Comparison of ENCODE assay signal across 17 cellular contexts in genomic region chr5:112436139-112436538, GRCh38.
"Had no signal": no experiment of that assay in that cellular context is flagged by ENCODE, and none has a peak within 500 bp of the region (broad histone marks: within the 10 kb centered on the region; RNA-seq: fewer than 3 reads in every experiment).

No MANE protein-coding gene starts in this region.

- H3K4me1 ChIP-seq: tibial artery, vagina had no signal

- H3K27me3 ChIP-seq: brain microvascular endothelial cell, tibial artery, vagina had no signal

- H3K9me3 ChIP-seq: vagina had no signal

- H3K4me3 ChIP-seq: lung, smooth muscle cell, tibial artery, vagina had no signal

- DNase-seq: activated effector memory CD4-positive, alpha-beta T cell treated with anti-CD3 and anti-CD28 coated beads, Interleukin-2, amount 50 U/mL, for 16 hours; activated T-cell treated with anti-CD3 and anti-CD28 coated beads, Interleukin-2, amount 50 U/mL, for 24 hours; brain microvascular endothelial cell; cerebellar nuclear complex; endodermal cell; immature natural killer cell; naive thymus-derived CD4-positive, alpha-beta T cell; right cardiac atrium; tibial artery had no signal

- H3K4me1 Mint-ChIP-seq: immature natural killer cell; naive thymus-derived CD4-positive, alpha-beta T cell; stimulated activated effector memory CD8-positive, alpha-beta T cell treated with anti-CD3 and anti-CD28 coated beads, Interleukin-12 subunit alpha, Interleukin-12 subunit beta, amount 100 ng/mL, for 72 hours had no signal

- H3K36me3 ChIP-seq: brain microvascular endothelial cell, tibial artery, vagina had no signal

- ATAC-seq: activated CD4-positive, CD25-positive, alpha-beta regulatory T cell treated with anti-CD3 and anti-CD28 coated beads, Interleukin-2, amount 50 U/mL, for 24 hours; esophagus mucosa; naive thymus-derived CD4-positive, alpha-beta T cell; stimulated activated effector memory CD8-positive, alpha-beta T cell treated with anti-CD3 and anti-CD28 coated beads, Interleukin-12 subunit alpha, Interleukin-12 subunit beta, amount 100 ng/mL, for 72 hours had no signal

- H3K27me3 Mint-ChIP-seq: dendritic cell treated with granulocyte-macrophage colony-stimulating factor and Interleukin-4, amounts not matched to agents 40 ng/mL and 50 ng/mL, for 4 days had no signal

- H3K36me3 Mint-ChIP-seq: activated naive CD8-positive, alpha-beta T cell; stimulated activated effector memory CD8-positive, alpha-beta T cell treated with anti-CD3 and anti-CD28 coated beads, Interleukin-12 subunit alpha, Interleukin-12 subunit beta, amount 100 ng/mL, for 72 hours had no signal

- H3K4me3 Mint-ChIP-seq: activated naive CD8-positive, alpha-beta T cell; activated T-cell treated with anti-CD3 and anti-CD28 coated beads, Interleukin-2, amount 50 U/mL, for 24 hours; dendritic cell treated with granulocyte-macrophage colony-stimulating factor and Interleukin-4, amounts not matched to agents 40 ng/mL and 50 ng/mL, for 4 days; endodermal cell; immature natural killer cell; naive thymus-derived CD4-positive, alpha-beta T cell; stimulated activated effector memory CD8-positive, alpha-beta T cell treated with anti-CD3 and anti-CD28 coated beads, Interleukin-12 subunit alpha, Interleukin-12 subunit beta, amount 100 ng/mL, for 72 hours had no signal

- H3K4me2 ChIP-seq: smooth muscle cell had no signal

- H3K27ac ChIP-seq: brain microvascular endothelial cell, tibial artery, vagina had no signal

- H3K27ac Mint-ChIP-seq: activated naive CD8-positive, alpha-beta T cell; activated T-cell treated with anti-CD3 and anti-CD28 coated beads, Interleukin-2, amount 50 U/mL, for 24 hours; dendritic cell treated with granulocyte-macrophage colony-stimulating factor and Interleukin-4, amounts not matched to agents 40 ng/mL and 50 ng/mL, for 4 days; endodermal cell; immature natural killer cell; naive thymus-derived CD4-positive, alpha-beta T cell; stimulated activated effector memory CD8-positive, alpha-beta T cell treated with anti-CD3 and anti-CD28 coated beads, Interleukin-12 subunit alpha, Interleukin-12 subunit beta, amount 100 ng/mL, for 72 hours had no signal
